11 cellular contexts compared by ENCODE assay signal in the genomic region with DNA sequence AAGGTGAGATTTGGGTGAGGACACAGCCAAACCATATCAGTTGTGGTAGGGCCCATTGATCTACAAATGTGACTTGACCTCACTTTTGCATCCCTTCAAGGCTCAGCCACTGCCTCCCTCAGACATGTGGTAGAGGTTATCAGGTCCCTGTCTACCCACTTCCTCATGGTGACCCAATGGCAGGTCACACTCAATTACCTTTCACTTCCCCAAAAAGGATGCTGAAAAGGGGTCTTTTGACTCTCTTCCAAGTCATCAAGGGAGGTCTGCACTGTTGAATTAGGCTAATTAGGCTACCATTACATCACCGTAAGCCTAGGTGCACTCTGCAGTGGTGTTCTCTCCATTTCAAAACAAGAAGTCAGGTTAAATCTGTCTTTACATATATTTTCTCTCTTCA. TPM values are rescaled to one million over a fixed set of nuclear protein-coding genes. Genes with fewer than 3 reads are reported as not detected.
DNase-seq lines count a peak whose midpoint lies in the region; ATAC-seq, FAIRE-seq and TF ChIP-seq lines count a peak whose summit lies in the region.
"Had no signal": no experiment of that assay in that cellular context is flagged by ENCODE, and none has a peak within 500 bp of the region (broad histone marks: within the 10 kb centered on the region; RNA-seq: fewer than 3 reads in every experiment).

No MANE protein-coding gene starts in this region.

- no peak for TF ChIP-seq EP300 in K562 (IDR thresholded peaks at IDR 0.05; ENCODE audit: low read length)

- H3K27me3 ChIP-seq in K562 (ENCODE audit: control insufficient read depth in 2 of 2, insufficient read depth in 2 of 2, low read length in 2 of 2) (no peaks in the 10 kb centered on the region; a peak in 1 of 5 replicates), endodermal cell (ENCODE audit: control insufficient read depth, insufficient read depth, low read length, poor library complexity, severe bottlenecking) (no peaks in the 10 kb centered on the region)
- H3K27me3 ChIP-seq: upper lobe of left lung had no signal

- no peaks in the 10 kb centered on the region for H3K36me3 Mint-ChIP-seq in endodermal cell (ENCODE audit: low read depth)
- H3K36me3 Mint-ChIP-seq in chondrocyte (ENCODE audit: low read depth), result no peaks in the 10 kb centered on the region

- H3K79me2 ChIP-seq in K562 (ENCODE audit: control insufficient read depth, insufficient read depth, low read length), result no peaks in the 10 kb centered on the region

- intact Hi-C loops in K562 (cut with micrococcal nuclease) (no loop called here), head of caudate nucleus (cut with DNase I) (no loop called here)

- no peaks in the 10 kb centered on the region for H3K9me1 ChIP-seq in K562 (ENCODE audit: control insufficient read depth, insufficient read depth, low read length)

- DNase-seq in GM12865 (ENCODE audit: low read depth), result peak; percentile 79
- peak in 2 of 4 experiments; percentile 37 to 55 for DNase-seq in K562 (ENCODE audit: extremely low read depth in 1 of 4, low spot score in 3 of 4)
- DNase-seq in endodermal cell, result no peak
- no peak for DNase-seq in UCSD-AML1 (lab: John Stamatoyannopoulos, UW; ENCODE audit: unreplicated experiment)
- DNase-seq in chondrocyte (ENCODE audit: low spot score), result no peak
- DNase-seq in head of caudate nucleus, result no peak
- DNase-seq: CD4-positive, alpha-beta T cell; GOT3; upper lobe of left lung had no signal

- 0 out of 4 replicates have a peak overlapping the region, but pooled peaks of 1 of the 2 experiments have one; percentile 42 for H3K9ac ChIP-seq in K562 (ENCODE audit: insufficient read depth in 1 of 2, low read depth in 2 of 2, low read length in 2 of 2)
- no peak overlapping the region for H3K9ac ChIP-seq in endodermal cell (ENCODE audit: extremely low read depth, low read length, poor library complexity, severe bottlenecking)

- peaks cover 22 to 37% of the 10 kb centered on the region in 2 experiments for H3K4me1 ChIP-seq in K562 (replicated peaks in 1 of 2; ENCODE audit: control insufficient read depth in 2 of 2, insufficient read depth in 2 of 2, low read length in 2 of 2)
- no peaks in the 10 kb centered on the region for H3K4me1 ChIP-seq in endodermal cell (ENCODE audit: control insufficient read depth, insufficient read depth, low read length)

- no peak overlapping the region for H3K27ac Mint-ChIP-seq in endodermal cell
- no peak overlapping the region for H3K27ac Mint-ChIP-seq in chondrocyte (ENCODE audit: unreplicated experiment)
- H3K27ac Mint-ChIP-seq: CD4-positive, alpha-beta T cell had no signal

- H3K27ac ChIP-seq in K562 (ENCODE audit: extremely low read depth, low read depth, low read length), result peak overlapping the region; percentile 85
- H3K27ac ChIP-seq in endodermal cell (ENCODE audit: low read depth, low read length), result no peak overlapping the region

- peak overlapping the region; percentile 92 for H2AFZ ChIP-seq in K562 (ENCODE audit: low read depth, low read length)

- H3K9me3 Mint-ChIP-seq in endodermal cell (no peaks in the 10 kb centered on the region), chondrocyte (ENCODE audit: low read depth) (no peaks in the 10 kb centered on the region)
- H3K9me3 Mint-ChIP-seq: CD4-positive, alpha-beta T cell had no signal

- H3K4me3 ChIP-seq in GM12865 (ENCODE audit: low read depth, low read length) (no peak overlapping the region), K562 (no peak overlapping the region), endodermal cell (ENCODE audit: low read length) (no peak overlapping the region)
- H3K4me3 ChIP-seq: upper lobe of left lung had no signal

- no peak overlapping the region for H3K4me3 Mint-ChIP-seq in endodermal cell
- H3K4me3 Mint-ChIP-seq in chondrocyte (ENCODE audit: unreplicated experiment), result no peak overlapping the region
- H3K4me3 Mint-ChIP-seq: CD4-positive, alpha-beta T cell had no signal

- CTCF ChIA-PET in K562 (lab: Yijun Ruan, JAX; ENCODE audit: low intra/inter-chr PET ratio), result no interaction called here

- ATAC-seq in GM21381 (IDR thresholded peaks at IDR 0.05; ENCODE audit: unreplicated experiment) (peak; percentile 47), HG03139 (IDR thresholded peaks at IDR 0.05; ENCODE audit: unreplicated experiment) (peak; percentile 52), K562 (peak; percentile 57)

- H4K20me1 ChIP-seq in K562 (replicated peaks; ENCODE audit: control insufficient read depth, insufficient read depth, low read length), result no peaks in the 10 kb centered on the region

- TF ChIP-seq RAD21 in K562 (CRISPR knock-in tag; conservative IDR thresholded peaks at IDR 0.05 in 1 of 2, IDR thresholded peaks at IDR 0.05 in 1 of 2), result no peak

- H3K4me1 Mint-ChIP-seq in endodermal cell (no peaks in the 10 kb centered on the region), chondrocyte (ENCODE audit: low read depth) (peaks cover 24% of the 10 kb centered on the region)

- TF ChIP-seq POLR2A in K562 (conservative IDR thresholded peaks at IDR 0.05), result no peak

- H3K9me3 ChIP-seq in K562 (replicated peaks; ENCODE audit: control insufficient read depth, insufficient read depth, low read depth, low read length) (peaks cover 3% of the 10 kb centered on the region; the same call in 1 of the 2 replicates), endodermal cell (ENCODE audit: control insufficient read depth, low read length) (no peaks in the 10 kb centered on the region)
- H3K9me3 ChIP-seq: upper lobe of left lung had no signal

- no TSS peak for BruUV-seq in K562 (replicated peaks; lab: Mats Ljungman, UMichigan)

- H3K36me3 ChIP-seq in K562 (ENCODE audit: control insufficient read depth, insufficient read depth, low read length) (no peaks in the 10 kb centered on the region), endodermal cell (ENCODE audit: control insufficient read depth, insufficient read depth, low read length) (no peaks in the 10 kb centered on the region)
- H3K36me3 ChIP-seq: upper lobe of left lung had no signal

- peak; percentile 49 for FAIRE-seq in K562 (lab: Jason Lieb, UNC)

- H3K4me2 ChIP-seq in K562 (ENCODE audit: insufficient read depth, low read length), result no peak overlapping the region

- no peak for TF ChIP-seq CTCF in GM12865 (IDR thresholded peaks at IDR 0.05; ENCODE audit: insufficient read depth, low read depth, low read length, missing control alignments)
- TF ChIP-seq CTCF in K562 (IDR thresholded peaks at IDR 0.05 in 2 of 3, conservative IDR thresholded peaks at IDR 0.05 in 1 of 3; ENCODE audit: insufficient read depth in 2 of 3, low read depth in 1 of 3, low read length in 3 of 3), result no peak
- no peak for TF ChIP-seq CTCF in endodermal cell (conservative IDR thresholded peaks at IDR 0.05)
- TF ChIP-seq CTCF in chondrocyte (IDR thresholded peaks at IDR 0.05), result no peak

- in situ Hi-C loops in K562 (cut with MboI), result no loop called here

- WGBS in K562 (ENCODE audit: insufficient coverage, low coverage, missing lambda C conversion rate), result 84% methylated on average over 1 of the region's 1 CpG
- 89 to 100% methylated on average over 1 of the region's 1 CpG for WGBS in endodermal cell (ENCODE audit: insufficient coverage in 1 of 2, insufficient read length in 1 of 2), 2 experiments

- H3K27me3 Mint-ChIP-seq in endodermal cell (ENCODE audit: insufficient read depth) (no peaks in the 10 kb centered on the region), chondrocyte (ENCODE audit: low read depth) (no peaks in the 10 kb centered on the region)
- H3K27me3 Mint-ChIP-seq: CD4-positive, alpha-beta T cell had no signal

- POLR2A ChIA-PET in K562 (lab: Yijun Ruan, JAX), result interaction anchor here (1.0 to 1.6 kb wide), 6 partner anchors 9 to 59 kb away, joined by 3 to 5 read pairs (median 4); partner anchors contain the start of gene DRAM1

RNA-seq across cellular contexts. Expression of gene DRAM1, which starts 22.6 kb away (rescaled TPM):
- 4.1 and 12.3 TPM in 2 replicates for total RNA-seq in K562 (2011; cell fraction: chromatin; rRNA removed; ENCODE audit: low replicate concordance)
- 1.8 and 4.9 TPM in 2 replicates for total RNA-seq in K562 (2011; cell fraction: nucleolus; rRNA removed)
- 3.2 and 8.5 TPM in 2 replicates for total RNA-seq in K562 (2011; cell fraction: nucleoplasm; rRNA removed)
- 1.4 and 2.1 TPM in 2 replicates for total RNA-seq in K562 (2014; rRNA removed)
- 4.2 and 4.3 TPM in 2 replicates for total RNA-seq in K562 (2014; rRNA removed; fragmentation: Illumina TruSeq; extraction: Trizol)
- total RNA-seq in K562 (2015; rRNA removed; fragmentation: Illumina TruSeq; extraction: Trizol), result 2.7 TPM in 2 replicates
- 2.9 and 4.2 TPM in 2 replicates for total RNA-seq in K562 (2021)
- 1.3 and 2.7 TPM in 2 replicates for polyA plus RNA-seq in K562 (2011; rRNA removed)
- polyA plus RNA-seq in K562 (2011; cell fraction: cytosol; rRNA removed), result 1.2 and 2.0 TPM in 2 replicates
- 0.27 and 0.58 TPM in 2 replicates for polyA plus RNA-seq in K562 (2011; cell fraction: nucleus; rRNA removed)
- polyA plus RNA-seq in K562 (2012), result 3.1 and 5.9 TPM in 2 replicates
- 2.9 and 3.3 TPM in 2 replicates for polyA plus RNA-seq in K562 (2014; fragmentation: Illumina TruSeq; extraction: Trizol)
- 1 to 10 TPM; 1.5 to 2.0 TPM for polyA plus RNA-seq in K562 (2014; fragmentation: Nextera tagmentation; extraction: Ambion mirVana)
- polyA plus RNA-seq in K562 (2014; rRNA removed), result 2.2 and 2.7 TPM in 2 replicates
- 1.7 and 4.0 TPM in 2 replicates for polyA minus RNA-seq in K562 (2011; rRNA and poly(A)+ RNA removed)
- polyA minus RNA-seq in K562 (2011; cell fraction: cytosol; rRNA and poly(A)+ RNA removed), result 0.64 and 3.0 TPM in 2 replicates
- polyA minus RNA-seq in K562 (2011; cell fraction: nucleus; rRNA and poly(A)+ RNA removed), result 0.22 and 2.4 TPM in 2 replicates
- total RNA-seq in endodermal cell, result 1 to 10 TPM in 1 of 2 donors, under 1 TPM in 1; 0.91 to 1.3 TPM
- polyA plus RNA-seq in endodermal cell (2013, experiment 1 of 2), result 3.5 TPM
- polyA plus RNA-seq in endodermal cell (2013, experiment 2 of 2), result 3.1 TPM
- 7.0 to 11.6 TPM (median 9.3 TPM) in 3 replicates for total RNA-seq in chondrocyte

RNA-seq across cellular contexts. Expression of gene GNPTAB, which starts 24.0 kb away (rescaled TPM):
- total RNA-seq in K562 (2011; cell fraction: chromatin; rRNA removed; ENCODE audit: low replicate concordance), result 40.1 and 95.2 TPM in 2 replicates
- 19.5 and 22.0 TPM in 2 replicates for total RNA-seq in K562 (2011; cell fraction: nucleolus; rRNA removed)
- 60.6 and 98.6 TPM in 2 replicates for total RNA-seq in K562 (2011; cell fraction: nucleoplasm; rRNA removed)
- total RNA-seq in K562 (2014; rRNA removed) (11.6 and 13.0 TPM in 2 replicates), K562 (2014; rRNA removed; fragmentation: Illumina TruSeq; extraction: Trizol) (19.8 and 21.7 TPM in 2 replicates), K562 (2015; rRNA removed; fragmentation: Illumina TruSeq; extraction: Trizol) (23.2 and 23.3 TPM in 2 replicates), K562 (2021) (19.3 and 20.4 TPM in 2 replicates), endodermal cell (10 to 100 TPM; 27.8 to 30.5 TPM), chondrocyte (25.9 to 28.8 TPM (median 27.8 TPM) in 3 replicates)
- polyA plus RNA-seq in K562 (2011; rRNA removed) (16.3 and 23.2 TPM in 2 replicates), K562 (2014; fragmentation: Illumina TruSeq; extraction: Trizol) (15.3 and 19.3 TPM in 2 replicates), K562 (2014; fragmentation: Nextera tagmentation; extraction: Ambion mirVana) (1 to 10 TPM; 5.9 to 6.5 TPM), K562 (2014; rRNA removed) (11.6 and 12.8 TPM in 2 replicates)
- polyA plus RNA-seq in K562 (2011; cell fraction: cytosol; rRNA removed), result 5.1 and 11.1 TPM in 2 replicates
- polyA plus RNA-seq in K562 (2011; cell fraction: nucleus; rRNA removed), result 12.5 and 13.7 TPM in 2 replicates
- polyA plus RNA-seq in K562 (2012), result 15.6 and 18.6 TPM in 2 replicates
- polyA minus RNA-seq in K562 (2011; rRNA and poly(A)+ RNA removed), result 44.5 and 49.5 TPM in 2 replicates
- polyA minus RNA-seq in K562 (2011; cell fraction: cytosol; rRNA and poly(A)+ RNA removed), result 12.1 and 14.2 TPM in 2 replicates
- polyA minus RNA-seq in K562 (2011; cell fraction: nucleus; rRNA and poly(A)+ RNA removed), result 18.2 and 24.9 TPM in 2 replicates
- polyA plus RNA-seq in endodermal cell (2013, experiment 1 of 2), result 14.4 TPM
- polyA plus RNA-seq in endodermal cell (2013, experiment 2 of 2), result 13.5 TPM
